In genomic region chr13:26983533-26984315, GRCh38 we compare ENCODE assay signal across 10 cellular contexts.
DNase-seq lines count a peak whose midpoint lies in the region; ATAC-seq, FAIRE-seq and TF ChIP-seq lines count a peak whose summit lies in the region.
"Had no signal": no experiment of that assay in that cellular context is flagged by ENCODE, and none has a peak within 500 bp of the region (broad histone marks: within the 10 kb centered on the region; RNA-seq: fewer than 3 reads in every experiment).

No MANE protein-coding gene starts in this region.

- H3K9me3 Mint-ChIP-seq in WTC11, result no peaks in the 10 kb centered on the region

- H3K27me3 Mint-ChIP-seq in WTC11 (ENCODE audit: low read depth), result no peaks in the 10 kb centered on the region

- H3K27me3 ChIP-seq in colonic mucosa, result no peaks in the 10 kb centered on the region
- no peaks in the 10 kb centered on the region for H3K27me3 ChIP-seq in muscle layer of duodenum (ENCODE audit: low read depth, low read length)

- H3K27ac Mint-ChIP-seq in WTC11, result no peak overlapping the region

- H3K36me3 Mint-ChIP-seq in WTC11, result no peaks in the 10 kb centered on the region

- H3K9ac ChIP-seq in colonic mucosa (ENCODE audit: low read depth in 2 of 2, low read length in 2 of 2), result peak overlapping the region in 1 of 2 donors; percentile 71

- TF ChIP-seq EP300 in A549 (IDR thresholded peaks at IDR 0.05), result no peak

- intact Hi-C loops in colonic mucosa (cut with DNase I), result loop anchor here (2.0 kb wide), 1 partner anchor 375 kb away; no protein-coding TSS in a partner anchor

- H3K9me3 ChIP-seq in A549 (no peaks in the 10 kb centered on the region), colonic mucosa (no peaks in the 10 kb centered on the region), muscle layer of duodenum (ENCODE audit: control insufficient read depth in 1 of 2, low read length in 2 of 2) (no peaks in the 10 kb centered on the region)

- DNase-seq in A549 (ENCODE audit: low read depth in 1 of 2, low spot score in 1 of 2) (no peak), HT1080 (ENCODE audit: low read depth) (peak; percentile 32), colonic mucosa (no peak), NCI-H2081 treated with DMSO at 0.1 percent for 48 hours (lab: John Stamatoyannopoulos, UW) (no peak), WTC11 (ENCODE audit: low spot score) (no peak), activated gamma-delta T cell treated with Interleukin-2 at 50 U/mL for 16 hours (no peak), epidermal melanocyte (ENCODE audit: insufficient read length, low spot score) (no peak)
- DNase-seq: NCI-H2029 had no signal

- H3K4me1 Mint-ChIP-seq in WTC11, result peaks cover 18% of the 10 kb centered on the region

- WGBS in A549 (ENCODE audit: missing lambda C conversion rate), result 90% methylated on average over 12 of the region's 12 CpGs

- POLR2A ChIA-PET in A549 (lab: Yijun Ruan, JAX) (interaction anchor here (1.0 to 1.3 kb wide), 3 partner anchors 267 to 971 kb away, joined by 3 to 6 read pairs (median 3); no protein-coding TSS in a partner anchor), WTC11 (lab: Charles Lee) (interaction anchor here (1.0 kb wide), 1 partner anchor 37 kb away, joined by 4 read pairs; no protein-coding TSS in a partner anchor)

- H3K4me3 Mint-ChIP-seq in WTC11, result no peak overlapping the region

- H3K27ac ChIP-seq in A549 (peak overlapping the region; percentile 63 to 82), colonic mucosa (peak overlapping the region; percentile 91), muscle layer of duodenum (ENCODE audit: low read length) (peak overlapping the region; percentile 86)

- no peak for TF ChIP-seq POLR2A in A549 (IDR thresholded peaks at IDR 0.05; ENCODE audit: low read length)

- H3K4me3 ChIP-seq in A549, result no peak overlapping the region
- no peak overlapping the region for H3K4me3 ChIP-seq in colonic mucosa
- H3K4me3 ChIP-seq in muscle layer of duodenum (ENCODE audit: low read depth in 1 of 2, low read length in 2 of 2), result no peak overlapping the region

- no peak for TF ChIP-seq CTCF in A549 (IDR thresholded peaks at IDR 0.05)
- no peak for TF ChIP-seq CTCF in colonic mucosa (IDR thresholded peaks at IDR 0.05)
- no peak for TF ChIP-seq CTCF in WTC11 (IDR thresholded peaks at IDR 0.05)

- H3K4me2 ChIP-seq in A549, result peak overlapping the region; percentile 74

- no peaks in the 10 kb centered on the region for H3K36me3 ChIP-seq in colonic mucosa
- no peaks in the 10 kb centered on the region for H3K36me3 ChIP-seq in muscle layer of duodenum (ENCODE audit: control insufficient read depth in 1 of 2, insufficient read depth in 2 of 2, low read length in 2 of 2)

- FAIRE-seq in A549 (lab: Jason Lieb, UNC), result no peak
- FAIRE-seq: keratinocyte had no signal

- no peak for TF ChIP-seq RAD21 in A549 (conservative IDR thresholded peaks at IDR 0.05 in 1 of 2, IDR thresholded peaks at IDR 0.05 in 1 of 2)

- no peak for ATAC-seq in A549
- ATAC-seq in WTC11, result no peak

- CTCF ChIA-PET in A549 (lab: Yijun Ruan, JAX), result interaction anchor here (0.8 to 12.8 kb wide), 10 partner anchors 12 to 847 kb away, joined by 3 to 220 read pairs (median 3); no protein-coding TSS in a partner anchor
- CTCF ChIA-PET in WTC11 (lab: Charles Lee), result interaction anchor here (0.8 to 3.9 kb wide), 10 partner anchors 10 to 844 kb away, joined by 3 to 35 read pairs (median 3); no protein-coding TSS in a partner anchor

- H3K4me1 ChIP-seq in A549 (peaks cover 46% of the 10 kb centered on the region), colonic mucosa (peaks cover 24% of the 10 kb centered on the region), muscle layer of duodenum (ENCODE audit: control insufficient read depth in 1 of 2, insufficient read depth in 2 of 2, low read length in 2 of 2) (no peaks in the 10 kb centered on the region)

TF ChIP-seq in A549, 52 proteins besides CTCF, POLR2A, EP300 and RAD21:
- TF ChIP-seq MAFK (IDR thresholded peaks at IDR 0.05; ENCODE audit: partially characterized antibody) (peak; percentile 81), SREBF2 (IDR thresholded peaks at IDR 0.05) (no peak)

TF ChIP-seq in WTC11, 78 proteins besides CTCF, POLR2A, EP300 and RAD21:
- TF ChIP-seq ZNF138 (CRISPR knock-in tag; conservative IDR thresholded peaks at IDR 0.05) (no peak), ZNF423 (CRISPR knock-in tag; IDR thresholded peaks at IDR 0.05) (no peak), ATF2 (CRISPR knock-in tag; IDR thresholded peaks at IDR 0.05; ENCODE audit: borderline replicate concordance, low read depth) (no peak), GTF2I (CRISPR knock-in tag; conservative IDR thresholded peaks at IDR 0.05) (no peak), PRRX2 (CRISPR knock-in tag; IDR thresholded peaks at IDR 0.05) (no peak), ZMAT4 (CRISPR knock-in tag; IDR thresholded peaks at IDR 0.05) (no peak)
